ENCODE assay signal across 38 cellular contexts in genomic region chr17:70120420-70120819, GRCh38. TPM values are rescaled to one million over a fixed set of nuclear protein-coding genes. Genes with fewer than 3 reads are reported as not detected.
DNase-seq lines count a peak whose midpoint lies in the region; ATAC-seq, FAIRE-seq and TF ChIP-seq lines count a peak whose summit lies in the region.
"Had no signal": no experiment of that assay in that cellular context is flagged by ENCODE, and none has a peak within 500 bp of the region (broad histone marks: within the 10 kb centered on the region; RNA-seq: fewer than 3 reads in every experiment).

No MANE protein-coding gene starts in this region.

- H3K36me3 Mint-ChIP-seq in HFFc6 (ENCODE audit: low read depth) (no peaks in the 10 kb centered on the region), mesothelial cell of epicardium (peaks cover 7% of the 10 kb centered on the region)
- H3K36me3 Mint-ChIP-seq: activated naive CD8-positive, alpha-beta T cell treated with anti-CD3 and anti-CD28 coated beads for 36 hours had no signal

- TF ChIP-seq POLR2A in thyroid gland (IDR thresholded peaks at IDR 0.05) = no peak

- H4K20me1 ChIP-seq in BLaER1 = no peaks in the 10 kb centered on the region

- H3K9me3 Mint-ChIP-seq in HFFc6 (no peaks in the 10 kb centered on the region), mesothelial cell of epicardium (peaks cover 21% of the 10 kb centered on the region)

- H3K4me1 ChIP-seq in BLaER1 (peaks cover 65% of the 10 kb centered on the region), lower lobe of right lung (peaks cover 8% of the 10 kb centered on the region), thyroid gland (peaks cover 0 to 16% of the 10 kb centered on the region in 2 donors)
- H3K4me1 ChIP-seq: BE2C, prostate gland had no signal

- 86 to 91% methylated on average over 4 of the region's 4 CpGs for WGBS in thyroid gland, 2 donors

- H3K4me3 Mint-ChIP-seq in HFFc6 = peak overlapping the region; percentile 25; the same call in 1 of the 2 replicates
- H3K4me3 Mint-ChIP-seq in mesothelial cell of epicardium = no peak overlapping the region
- H3K4me3 Mint-ChIP-seq: activated CD8-positive, alpha-beta T cell treated with anti-CD3 and anti-CD28 coated beads, Interleukin-2, amount 10 ng/mL, durations not matched to agents 7 days and 5 days; activated naive CD8-positive, alpha-beta T cell treated with anti-CD3 and anti-CD28 coated beads for 36 hours had no signal

- H3K4me3 ChIP-seq in BLaER1 (no peak overlapping the region), lower lobe of right lung (no peak overlapping the region), thyroid gland (replicated peaks in 1 of 3) (no peak overlapping the region)
- H3K4me3 ChIP-seq: gastroesophageal sphincter, prostate gland had no signal

- peaks cover 3% of the 10 kb centered on the region; the same call in 1 of the 2 replicates for H3K27me3 Mint-ChIP-seq in HFFc6 (ENCODE audit: insufficient read depth)
- H3K27me3 Mint-ChIP-seq in mesothelial cell of epicardium (ENCODE audit: low read depth) = no peaks in the 10 kb centered on the region

- H3K27me3 ChIP-seq in BLaER1 (no peaks in the 10 kb centered on the region), lower lobe of right lung (ENCODE audit: low read depth) (no peaks in the 10 kb centered on the region), thyroid gland (no peaks in the 10 kb centered on the region)
- H3K27me3 ChIP-seq: BE2C, gastroesophageal sphincter, neutrophil had no signal

- H3K36me3 ChIP-seq in BLaER1 (peaks cover 18% of the 10 kb centered on the region), lower lobe of right lung (no peaks in the 10 kb centered on the region), thyroid gland (no peaks in the 10 kb centered on the region)
- H3K36me3 ChIP-seq: BE2C, gastroesophageal sphincter, neutrophil, prostate gland had no signal

- no peak for DNase-seq in HFFc6
- peak; percentile 82 for DNase-seq in NOMO-1 treated with dmso at 0.1 percent for 144 hours (lab: John Stamatoyannopoulos, UW; ENCODE audit: unreplicated experiment)
- DNase-seq in lower lobe of right lung = no peak
- no peak for DNase-seq in thyroid gland
- DNase-seq in mesothelial cell of epicardium (ENCODE audit: low spot score in 2 of 2, unreplicated experiment in 2 of 2) = no peak
- no peak for DNase-seq in LoVo (ENCODE audit: low spot score)
- DNase-seq in RCC 7860 (ENCODE audit: low spot score) = no peak
- DNase-seq: activated CD8-positive, alpha-beta T cell treated with anti-CD3 and anti-CD28 coated beads, Interleukin-2, amount 10 ng/mL, durations not matched to agents 7 days and 5 days; activated effector memory CD4-positive, alpha-beta T cell treated with anti-CD3 and anti-CD28 coated beads, Interleukin-2, amount 50 U/mL, for 16 hours; activated naive CD8-positive, alpha-beta T cell treated with anti-CD3 and anti-CD28 coated beads for 36 hours; aorta; BE2C; Caco-2; cortex of kidney; DMS79; GF-D8; hippocampal formation; left colon; NCI-H1105 treated with DMSO at 0.1 percent for 48 hours; NCI-H2029; NCI-H524 treated with DMSO at 0.1 percent for 48 hours; NK-92 treated with Interleukin-12 subunit alpha and Interleukin-12 subunit beta, amount 100 ng/mL, for 24 hours; SK-N-SH; stimulated activated CD4-positive, alpha-beta T cell treated with anti-CD3 and anti-CD28 coated beads, Interleukin-15, amount 100 ng/mL, for 24 hours; stimulated activated naive CD4-positive, alpha-beta T cell treated with Interleukin-2 at 50 U/mL for 16 hours; T-helper 2 cell had no signal

- H3K27ac Mint-ChIP-seq in HFFc6 (no peak overlapping the region), mesothelial cell of epicardium (no peak overlapping the region)
- H3K27ac Mint-ChIP-seq: activated CD8-positive, alpha-beta T cell treated with anti-CD3 and anti-CD28 coated beads, Interleukin-2, amount 10 ng/mL, durations not matched to agents 7 days and 5 days; activated naive CD8-positive, alpha-beta T cell treated with anti-CD3 and anti-CD28 coated beads for 36 hours had no signal

- intact Hi-C loops in lower lobe of right lung (cut with DNase I) (no loop called here), thyroid gland (cut with DNase I) (no loop called here)

- H3K9me3 ChIP-seq in BLaER1 (peaks cover 25% of the 10 kb centered on the region), lower lobe of right lung (no peaks in the 10 kb centered on the region), thyroid gland (no peaks in the 10 kb centered on the region)
- H3K9me3 ChIP-seq: BE2C, gastroesophageal sphincter, neutrophil, prostate gland, SK-N-SH had no signal

- TF ChIP-seq CTCF in HFFc6 (IDR thresholded peaks at IDR 0.05) (no peak), lower lobe of right lung (IDR thresholded peaks at IDR 0.05) (no peak), thyroid gland (IDR thresholded peaks at IDR 0.05) (no peak), mesothelial cell of epicardium (IDR thresholded peaks at IDR 0.05; ENCODE audit: unreplicated experiment) (no peak)

- H3K9ac ChIP-seq in BLaER1 = no peak overlapping the region
- H3K9ac ChIP-seq: SK-N-SH had no signal

- H3K4me2 ChIP-seq in BLaER1 = peak overlapping the region; percentile 56
- H3K4me2 ChIP-seq: SK-N-SH had no signal

- peak; percentile 51 to 59 for ATAC-seq in lower lobe of right lung
- ATAC-seq: activated CD8-positive, alpha-beta T cell treated with anti-CD3 and anti-CD28 coated beads, Interleukin-2, amount 10 ng/mL, durations not matched to agents 7 days and 5 days; gastroesophageal sphincter; left colon had no signal

- H3K4me1 Mint-ChIP-seq in HFFc6 (ENCODE audit: low read depth) (peaks cover 10% of the 10 kb centered on the region; the same call in 1 of the 2 replicates), mesothelial cell of epicardium (peaks cover 38% of the 10 kb centered on the region)
- H3K4me1 Mint-ChIP-seq: activated naive CD8-positive, alpha-beta T cell treated with anti-CD3 and anti-CD28 coated beads for 36 hours had no signal

- no peak for FAIRE-seq in RCC 7860 (lab: Jason Lieb, UNC)
- FAIRE-seq: A204.1, endometrium, H1, urothelium cell line had no signal

- H3K27ac ChIP-seq in BLaER1 (peak overlapping the region; percentile 29; the same call in 1 of the 2 replicates), lower lobe of right lung (no peak overlapping the region), thyroid gland (peak overlapping the region in 1 of 3 donors; percentile 31)
- H3K27ac ChIP-seq: gastroesophageal sphincter, neutrophil, prostate gland, RWPE1 had no signal

RNA-seq across cellular contexts. Expression of gene KCNJ16, which starts 45.4 kb away (rescaled TPM):
- not detected for total RNA-seq in HFFc6 (2021; fragmentation: NEBNext Ultra II Directional; extraction: Animal tissue kit (Norgen Biotek cat#: 25700))
- total RNA-seq in lower lobe of right lung = 0.62 TPM
- total RNA-seq in thyroid gland = 100 to 1,000 TPM; 296 to 403 (median 324) TPM
- total RNA-seq in mesothelial cell of epicardium = 0.18 to 0.33 TPM (median 0.29 TPM) in 3 replicates
- total RNA-seq: activated CD8-positive, alpha-beta T cell treated with anti-CD3 and anti-CD28 coated beads, Interleukin-2, amount 10 ng/mL, durations not matched to agents 7 days and 5 days; activated naive CD8-positive, alpha-beta T cell treated with anti-CD3 and anti-CD28 coated beads for 36 hours; cardiac septum; fibroblast of lung; H1; mesenteric fat pad had no signal

RNA-seq across cellular contexts. Expression of gene KCNJ2, which starts 48.9 kb away (rescaled TPM):
- total RNA-seq in HFFc6 (2021; fragmentation: NEBNext Ultra II Directional; extraction: Animal tissue kit (Norgen Biotek cat#: 25700)) = under 1 TPM; 0.23 to 0.47 (median 0.37) TPM
- total RNA-seq in lower lobe of right lung (15.6 TPM), thyroid gland (1 to 10 TPM in 3 of 4 donors, under 1 TPM in 1; 0.93 to 4.3 (median 1.7) TPM), mesothelial cell of epicardium (22.8 to 28.4 TPM (median 26.8 TPM) in 3 replicates)
- total RNA-seq: activated CD8-positive, alpha-beta T cell treated with anti-CD3 and anti-CD28 coated beads, Interleukin-2, amount 10 ng/mL, durations not matched to agents 7 days and 5 days; activated naive CD8-positive, alpha-beta T cell treated with anti-CD3 and anti-CD28 coated beads for 36 hours had no signal

Comparison
In these comparisons a context has a peak if more than half of its experiments do, and no peak if none do; other contexts are left out.
1. RNA of gene KCNJ16, which starts 45.4 kb away (total RNA-seq): 296 to 403 TPM in thyroid gland; 0.62 TPM in lower lobe of right lung (single experiment), 0.18 to 0.33 TPM in mesothelial cell of epicardium and not detected in HFFc6; every median in the first group is over 100 times any median in the second.